ENCODE assay signal across 28 cellular contexts in genomic region chr7:159121476-159121875, GRCh38. TPM values are rescaled to one million over a fixed set of nuclear protein-coding genes. Genes with fewer than 3 reads are reported as not detected.
"Had no signal": no experiment of that assay in that cellular context is flagged by ENCODE, and none has a peak within 500 bp of the region (broad histone marks: within the 10 kb centered on the region; RNA-seq: fewer than 3 reads in every experiment).

No MANE protein-coding gene starts in this region.

- H3K9me3 ChIP-seq: adrenal gland, ascending aorta, body of pancreas, breast epithelium had no signal

- H3K4me1 ChIP-seq: adrenal gland, ascending aorta, breast epithelium had no signal

- DNase-seq: activated effector memory CD4-positive, alpha-beta T cell treated with Interleukin-2 at 50 U/mL for 16 hours; activated gamma-delta T cell; activated gamma-delta T cell treated with Interleukin-2 at 50 U/mL for 16 hours; activated naive CD4-positive, alpha-beta T cell; activated naive CD4-positive, alpha-beta T cell treated with anti-CD3 and anti-CD28 coated beads for 36 hours; activated naive CD4-positive, alpha-beta T cell treated with anti-CD3 and anti-CD28 coated beads, Interleukin-2, amount 50 U/mL, for 16 hours; activated naive CD4-positive, alpha-beta T cell treated with Interleukin-2 at 50 U/mL for 16 hours; activated naive CD8-positive, alpha-beta T cell treated with anti-CD3 and anti-CD28 coated beads for 36 hours; activated naive CD8-positive, alpha-beta T cell treated with anti-CD3 and anti-CD28 coated beads, Interleukin-2, amount 50 U/mL, for 24 hours; activated T-cell treated with anti-CD3 and anti-CD28 coated beads, Interleukin-2, amount 50 U/mL, for 4 hours; activated T-cell treated with anti-CD3 and anti-CD28 coated beads, Interleukin-2, amount 50 U/mL, for 48 hours; activated T-cell treated with anti-CD3 and anti-CD28 coated beads, Interleukin-2, amount 50 U/mL, for 72 hours; adrenal gland; amniotic stem cell; amygdala; anterior cingulate cortex; brain microvascular endothelial cell; caudate nucleus; central memory CD4-positive, alpha-beta T cell; cerebellar nuclear complex had no signal

- H3K36me3 ChIP-seq: adrenal gland, ascending aorta, brain microvascular endothelial cell, breast epithelium, cardiac muscle cell had no signal

- FAIRE-seq: astrocyte, bronchial epithelial cell had no signal

- H3K27ac ChIP-seq: adrenal gland, ascending aorta, body of pancreas, brain microvascular endothelial cell, breast epithelium, cardiac muscle cell had no signal

- H3K27me3 ChIP-seq: adrenal gland, ascending aorta, body of pancreas, brain microvascular endothelial cell, breast epithelium, cardiac muscle cell had no signal

- H3K4me3 ChIP-seq: adrenal gland, ascending aorta, body of pancreas, breast epithelium, cardiac muscle cell had no signal

- ATAC-seq: activated naive CD4-positive, alpha-beta T cell treated with anti-CD3 and anti-CD28 coated beads, Interleukin-2, amount 50 U/mL, for 72 hours; activated naive CD8-positive, alpha-beta T cell treated with anti-CD3 and anti-CD28 coated beads, Interleukin-2, amount 50 U/mL, for 24 hours; activated T-cell treated with anti-CD3 and anti-CD28 coated beads, Interleukin-2, amount 50 U/mL, for 4 hours; activated T-cell treated with anti-CD3 and anti-CD28 coated beads, Interleukin-2, amount 50 U/mL, for 72 hours; activated T-helper 17 cell treated with anti-CD3 and anti-CD28 coated beads, Interleukin-2, amount 50 U/mL, for 72 hours; body of pancreas had no signal

RNA-seq across cellular contexts. Expression of gene VIPR2, which starts 23.2 kb away (rescaled TPM):
- total RNA-seq: activated naive CD8-positive, alpha-beta T cell treated with anti-CD3 and anti-CD28 coated beads for 36 hours; bronchial epithelial cell had no signal
